ENCODE assay signal across 8 cellular contexts in the genomic region with DNA sequence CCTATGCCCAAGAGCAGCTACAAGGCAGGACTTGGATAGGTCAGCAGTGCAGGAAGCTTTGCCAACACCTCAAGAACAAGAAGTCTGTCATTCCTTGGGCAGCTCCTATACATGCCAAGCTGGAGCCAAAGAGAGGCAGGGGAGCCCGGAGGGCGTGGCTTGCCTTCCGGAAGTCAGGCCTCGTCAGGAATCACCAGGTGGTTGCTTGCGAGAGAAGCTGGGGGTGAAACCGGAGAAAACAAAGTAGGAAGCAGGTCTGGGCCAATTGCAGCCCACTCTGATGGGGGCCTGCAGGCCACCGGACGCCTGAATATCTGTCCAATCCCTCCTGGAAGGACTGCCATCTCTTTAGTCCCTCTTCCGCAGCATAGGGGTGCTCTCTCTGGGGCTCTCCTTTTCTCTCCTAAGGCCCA. TPM values are rescaled to one million over a fixed set of nuclear protein-coding genes. Genes with fewer than 3 reads are reported as not detected.
A peak's percentile ranks its signal among the peaks of the same experiment; 100 is the strongest.
DNase-seq lines count a peak whose midpoint lies in the region; ATAC-seq and TF ChIP-seq lines count a peak whose summit lies in the region.

No MANE protein-coding gene starts in this region.

- no peaks in the 10 kb centered on the region for H3K9me3 Mint-ChIP-seq in CD4-positive, alpha-beta memory T cell
- H3K9me3 Mint-ChIP-seq in IgD-negative memory B cell (no peaks in the 10 kb centered on the region), osteocyte (ENCODE audit: unreplicated experiment) (no peaks in the 10 kb centered on the region)
- H3K9me3 Mint-ChIP-seq in T-helper 2 cell treated with Interferon-gamma antibody and Interleukin-4, amounts not matched to agents 5 μg/mL and 100 μg/mL, for 36 hours: no peaks in the 10 kb centered on the region

- TF ChIP-seq CTCF in fibroblast of lung (conservative IDR thresholded peaks at IDR 0.05 in 1 of 2, IDR thresholded peaks at IDR 0.05 in 1 of 2; ENCODE audit: low read depth in 1 of 2, low read length in 2 of 2) (no peak), osteocyte (IDR thresholded peaks at IDR 0.05) (no peak)

- POLR2A ChIA-PET in CD4-positive, alpha-beta memory T cell (lab: Charles Lee; ENCODE audit: partially characterized antibody): interaction anchor here (0.6 to 2.1 kb wide), 23 partner anchors 14 to 1457 kb away, joined by 3 to 50 read pairs (median 4); a partner anchor contains a TSS

- H3K27me3 ChIP-seq in CD4-positive, alpha-beta memory T cell (ENCODE audit: insufficient read depth, low read length): no peaks in the 10 kb centered on the region
- no peaks in the 10 kb centered on the region for H3K27me3 ChIP-seq in fibroblast of lung (ENCODE audit: control insufficient read depth, insufficient read depth, low read length)

- H2AFZ ChIP-seq in fibroblast of lung (ENCODE audit: low read length): peak overlapping the region; percentile 91

- no peaks in the 10 kb centered on the region for H3K9me3 ChIP-seq in CD4-positive, alpha-beta memory T cell (ENCODE audit: control insufficient read depth in 1 of 2, low read length in 2 of 2)
- no peaks in the 10 kb centered on the region for H3K9me3 ChIP-seq in fibroblast of lung (ENCODE audit: control insufficient read depth, insufficient read depth, low read depth, low read length)

- peaks cover 9% of the 10 kb centered on the region in 2 donors for H3K36me3 Mint-ChIP-seq in CD4-positive, alpha-beta memory T cell
- peaks cover 1% of the 10 kb centered on the region for H3K36me3 Mint-ChIP-seq in IgD-negative memory B cell
- peaks cover 3% of the 10 kb centered on the region for H3K36me3 Mint-ChIP-seq in T-helper 2 cell treated with Interferon-gamma antibody and Interleukin-4, amounts not matched to agents 5 μg/mL and 100 μg/mL, for 36 hours (ENCODE audit: low read depth)
- peaks cover 7% of the 10 kb centered on the region for H3K36me3 Mint-ChIP-seq in osteocyte (ENCODE audit: unreplicated experiment)

- no peaks in the 10 kb centered on the region for H4K20me1 ChIP-seq in fibroblast of lung (ENCODE audit: control insufficient read depth, extremely low read depth, insufficient read depth, low read length)

- H3K4me1 ChIP-seq in CD4-positive, alpha-beta memory T cell (ENCODE audit: insufficient read depth, low read length): peaks cover 16% of the 10 kb centered on the region
- peaks cover 7% of the 10 kb centered on the region for H3K4me1 ChIP-seq in fibroblast of lung (ENCODE audit: control insufficient read depth, extremely low read depth, insufficient read depth, low read length)

- no peaks in the 10 kb centered on the region for H3K27me3 Mint-ChIP-seq in CD4-positive, alpha-beta memory T cell
- H3K27me3 Mint-ChIP-seq in IgD-negative memory B cell: no peaks in the 10 kb centered on the region
- H3K27me3 Mint-ChIP-seq in T-helper 2 cell treated with Interferon-gamma antibody and Interleukin-4, amounts not matched to agents 5 μg/mL and 100 μg/mL, for 36 hours (ENCODE audit: low read depth): peaks cover 4% of the 10 kb centered on the region
- peaks cover 4% of the 10 kb centered on the region for H3K27me3 Mint-ChIP-seq in osteocyte (ENCODE audit: unreplicated experiment)

- peak overlapping the region; percentile 55 for H3K9ac ChIP-seq in fibroblast of lung (ENCODE audit: insufficient read depth, low read length)

- peaks cover 7% of the 10 kb centered on the region for H3K79me2 ChIP-seq in fibroblast of lung (ENCODE audit: control insufficient read depth, insufficient read depth, low read length)

- peak overlapping the region; percentile 96 to 100 (median 99) for H3K27ac Mint-ChIP-seq in CD4-positive, alpha-beta memory T cell
- H3K27ac Mint-ChIP-seq in IgD-negative memory B cell (peak overlapping the region; percentile 91 to 99 (median 99)), osteocyte (ENCODE audit: unreplicated experiment) (peak overlapping the region; percentile 99)
- H3K27ac Mint-ChIP-seq in T-helper 2 cell treated with Interferon-gamma antibody and Interleukin-4, amounts not matched to agents 5 μg/mL and 100 μg/mL, for 36 hours: peak overlapping the region; percentile 99

- DNase-seq in CD4-positive, alpha-beta memory T cell: peak in 1 of 5 donors; percentile 10
- no peak for DNase-seq in T-helper 2 cell treated with Interferon-gamma antibody and Interleukin-4, amounts not matched to agents 5 μg/mL and 100 μg/mL, for 36 hours (ENCODE audit: low spot score)
- peak; percentile 2 to 13 for DNase-seq in fibroblast of lung (ENCODE audit: low read depth in 2 of 2)
- DNase-seq in osteocyte (ENCODE audit: extremely low spot score, unreplicated experiment): no peak
- no peak for DNase-seq in NOMO-1 (lab: John Stamatoyannopoulos, UW; ENCODE audit: unreplicated experiment in 2 of 2)
- DNase-seq in foreskin melanocyte: no peak

- H3K4me1 Mint-ChIP-seq in CD4-positive, alpha-beta memory T cell: peaks cover 10 to 38% (median 24%) of the 10 kb centered on the region in 4 donors
- H3K4me1 Mint-ChIP-seq in IgD-negative memory B cell (peaks cover 8 to 20% (median 18%) of the 10 kb centered on the region in 3 donors), osteocyte (ENCODE audit: unreplicated experiment) (peaks cover 16% of the 10 kb centered on the region)
- H3K4me1 Mint-ChIP-seq in T-helper 2 cell treated with Interferon-gamma antibody and Interleukin-4, amounts not matched to agents 5 μg/mL and 100 μg/mL, for 36 hours (ENCODE audit: low read depth): peaks cover 11% of the 10 kb centered on the region

- CTCF ChIA-PET in CD4-positive, alpha-beta memory T cell (lab: Charles Lee; ENCODE audit: partially characterized antibody): interaction anchor here (0.7 to 2.7 kb wide), 15 partner anchors 10 to 120 kb away, joined by 3 to 23 read pairs (median 4); a partner anchor contains a TSS

- peak overlapping the region; percentile 71 for H3K27ac ChIP-seq in CD4-positive, alpha-beta memory T cell (ENCODE audit: low read depth, low read length)
- peak overlapping the region; percentile 94 for H3K27ac ChIP-seq in fibroblast of lung (ENCODE audit: insufficient read depth, low read length)

- peak overlapping the region; percentile 82 for H3K4me2 ChIP-seq in fibroblast of lung (ENCODE audit: extremely low read depth, insufficient read depth, low read length)

- peaks cover 11% of the 10 kb centered on the region for H3K36me3 ChIP-seq in CD4-positive, alpha-beta memory T cell (ENCODE audit: insufficient read depth, low read length)
- H3K36me3 ChIP-seq in fibroblast of lung (ENCODE audit: control insufficient read depth, insufficient read depth, low read length): no peaks in the 10 kb centered on the region

- no peak for ATAC-seq in HG02610 (IDR thresholded peaks at IDR 0.05; ENCODE audit: unreplicated experiment)

- H3K4me3 Mint-ChIP-seq in CD4-positive, alpha-beta memory T cell: peak overlapping the region; percentile 83 to 91 (median 87)
- H3K4me3 Mint-ChIP-seq in IgD-negative memory B cell (peak overlapping the region; percentile 86 to 98 (median 93)), osteocyte (ENCODE audit: unreplicated experiment) (peak overlapping the region; percentile 74)
- peak overlapping the region; percentile 94 for H3K4me3 Mint-ChIP-seq in T-helper 2 cell treated with Interferon-gamma antibody and Interleukin-4, amounts not matched to agents 5 μg/mL and 100 μg/mL, for 36 hours

- H3K4me3 ChIP-seq in CD4-positive, alpha-beta memory T cell (ENCODE audit: low read length in 2 of 2): peak overlapping the region in 1 of 2 donors; percentile 55
- peak overlapping the region; percentile 28 to 50 (median 38) for H3K4me3 ChIP-seq in fibroblast of lung (replicated peaks in 1 of 4; ENCODE audit: control extremely low read depth in 1 of 4, insufficient read depth in 1 of 4, low read depth in 3 of 4, low read length in 4 of 4)

- intact Hi-C loops in CD4-positive, alpha-beta memory T cell (cut with micrococcal nuclease): loop anchor here (1.0 to 2.0 kb wide), 4 partner anchors 47 to 116 kb away; a partner anchor contains a TSS

RNA-seq across cellular contexts. Expression of a gene that starts 0.8 kb away (rescaled TPM):
- 10 to 100 TPM; 22.8 to 26.0 TPM for total RNA-seq in CD4-positive, alpha-beta memory T cell
- 10 to 100 TPM in 1 of 2 donors, 1 to 10 TPM in 1; 3.1 to 10.3 TPM for polyA plus RNA-seq in CD4-positive, alpha-beta memory T cell
- polyA plus RNA-seq in IgD-negative memory B cell: 6.5 TPM
- 13.1 and 17.5 TPM in 2 replicates for total RNA-seq in fibroblast of lung
- 9.2 and 13.5 TPM in 2 replicates for polyA plus RNA-seq in fibroblast of lung
- polyA plus RNA-seq in fibroblast of lung (2012): 6.3 and 9.2 TPM in 2 replicates
- polyA minus RNA-seq in fibroblast of lung (ENCODE audit: low replicate concordance): 2.0 and 9.5 TPM in 2 replicates
- 12.7 and 15.5 TPM in 2 replicates for total RNA-seq in osteocyte

RNA-seq across cellular contexts. Expression of a gene that starts 48.1 kb away (rescaled TPM):
- total RNA-seq in CD4-positive, alpha-beta memory T cell: 10 to 100 TPM; 25.2 to 27.5 TPM
- 10 to 100 TPM; 13.7 to 17.8 TPM for polyA plus RNA-seq in CD4-positive, alpha-beta memory T cell
- polyA plus RNA-seq in IgD-negative memory B cell: 16.0 TPM
- total RNA-seq in fibroblast of lung: 60.8 and 62.1 TPM in 2 replicates
- 36.0 and 76.7 TPM in 2 replicates for polyA plus RNA-seq in fibroblast of lung
- 28.5 and 56.0 TPM in 2 replicates for polyA plus RNA-seq in fibroblast of lung (2012)
- 8.1 and 24.2 TPM in 2 replicates for polyA minus RNA-seq in fibroblast of lung (ENCODE audit: low replicate concordance)
- 40.5 and 44.5 TPM in 2 replicates for total RNA-seq in osteocyte

RNA-seq across cellular contexts. Expression of a gene that starts 53.0 kb away (rescaled TPM):
- total RNA-seq in CD4-positive, alpha-beta memory T cell: 10 to 100 TPM; 23.0 to 24.9 TPM
- 100 to 1,000 TPM in 1 of 2 donors, 10 to 100 TPM in 1; 61.6 to 139 TPM for polyA plus RNA-seq in CD4-positive, alpha-beta memory T cell
- polyA plus RNA-seq in IgD-negative memory B cell (68.2 TPM), fibroblast of lung (14.9 and 43.7 TPM in 2 replicates)
- total RNA-seq in fibroblast of lung (64.7 and 68.4 TPM in 2 replicates), osteocyte (49.5 and 54.1 TPM in 2 replicates)
- polyA plus RNA-seq in fibroblast of lung (2012): 47.0 and 126 TPM in 2 replicates
- 5.5 and 11.9 TPM in 2 replicates for polyA minus RNA-seq in fibroblast of lung (ENCODE audit: low replicate concordance)

Comparison
In these comparisons a context has a peak if more than half of its experiments do, and no peak if none do; other contexts are left out.
1. DNase-seq: peak in fibroblast of lung (2 of 2); none in T-helper 2 cell treated with Interferon-gamma antibody and Interleukin-4, amounts not matched to agents 5 μg/mL and 100 μg/mL, for 36 hours (single experiment), osteocyte (single experiment), NOMO-1 (0 of 2) and foreskin melanocyte (single experiment).
2. Peak in every context shown above with its lines, with median percentiles within 50 percentile points of each other: H3K27ac Mint-ChIP-seq and H3K4me3 Mint-ChIP-seq.